Comparison of ENCODE assay signal across 8 cellular contexts in the genomic region with DNA sequence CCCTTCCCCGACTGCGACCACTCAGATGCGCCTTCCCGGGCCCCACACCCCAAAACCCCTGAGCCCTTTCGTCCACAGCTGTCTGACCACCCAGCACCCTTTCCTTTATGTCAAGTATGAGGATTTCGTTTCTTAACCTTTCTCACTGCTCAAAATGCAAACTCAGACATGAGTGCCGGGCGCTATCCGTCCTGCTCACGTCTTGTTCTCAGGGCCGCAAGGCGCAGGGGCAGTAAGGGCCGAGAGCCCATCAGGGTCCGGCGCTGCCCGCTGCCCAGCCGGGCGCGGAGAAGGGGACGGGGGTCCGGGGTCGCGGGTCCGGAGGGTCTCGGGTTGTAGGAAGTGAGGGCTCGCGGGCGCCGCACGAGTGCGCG.
DNase-seq lines count a peak whose midpoint lies in the region; ATAC-seq and TF ChIP-seq lines count a peak whose summit lies in the region.

No MANE protein-coding gene starts in this region.

- H3K4me1 Mint-ChIP-seq in stimulated activated naive CD8-positive, alpha-beta T cell treated with anti-CD3 and anti-CD28 coated beads, Interleukin-15, Interleukin-2, amounts not matched to agents 100 ng/mL and 50 ng/mL, for 24 hours (ENCODE audit: low read depth), result peaks cover 47% of the 10 kb centered on the region

- peak overlapping the region; percentile 77 for H3K27ac ChIP-seq in RWPE2 (ENCODE audit: poor library complexity, severe bottlenecking)

- TF ChIP-seq CTCF in RWPE2 (IDR thresholded peaks at IDR 0.05; ENCODE audit: poor library complexity, severe bottlenecking) (no peak), fibroblast of pulmonary artery (IDR thresholded peaks at IDR 0.05; ENCODE audit: low read length, missing control alignments) (no peak), retinal pigment epithelial cell (conservative IDR thresholded peaks at IDR 0.05; ENCODE audit: low read depth, low read length) (no peak), GM13976 (IDR thresholded peaks at IDR 0.05; ENCODE audit: borderline replicate concordance, control extremely low read depth, extremely low read depth, insufficient read depth, missing control alignments) (no peak)

- ATAC-seq in stimulated activated naive CD8-positive, alpha-beta T cell treated with anti-CD3 and anti-CD28 coated beads, Interleukin-15, Interleukin-2, amounts not matched to agents 100 U/mL and 50 U/mL, for 24 hours, result no peak
- ATAC-seq in RWPE2 (ENCODE audit: low read depth), result peak; percentile 32

- H3K4me3 ChIP-seq in RWPE2 (ENCODE audit: severe bottlenecking) (peak overlapping the region; percentile 94), fibroblast of pulmonary artery (replicated peaks; ENCODE audit: low read depth, low read length) (peak overlapping the region; percentile 99), retinal pigment epithelial cell (ENCODE audit: low read length) (peak overlapping the region; percentile 98)

- peaks cover 8% of the 10 kb centered on the region for H3K4me1 ChIP-seq in RWPE2 (ENCODE audit: insufficient read depth, poor library complexity, severe bottlenecking)

- peaks cover 45% of the 10 kb centered on the region for H3K36me3 ChIP-seq in RWPE2 (ENCODE audit: low read depth)

- H3K27me3 Mint-ChIP-seq in stimulated activated naive CD8-positive, alpha-beta T cell treated with anti-CD3 and anti-CD28 coated beads, Interleukin-15, Interleukin-2, amounts not matched to agents 100 ng/mL and 50 ng/mL, for 24 hours, result no peaks in the 10 kb centered on the region

- H3K9me3 ChIP-seq in RWPE2 (ENCODE audit: severe bottlenecking), result peaks cover 3% of the 10 kb centered on the region

- H3K27ac Mint-ChIP-seq in stimulated activated naive CD8-positive, alpha-beta T cell treated with anti-CD3 and anti-CD28 coated beads, Interleukin-15, Interleukin-2, amounts not matched to agents 100 ng/mL and 50 ng/mL, for 24 hours, result peak overlapping the region; percentile 97

- in situ Hi-C loops in GM13976 (cut with MboI; ENCODE audit: low sequenced_read_pairs, unreplicated experiment), result no loop called here

- H3K9me3 Mint-ChIP-seq in stimulated activated naive CD8-positive, alpha-beta T cell treated with anti-CD3 and anti-CD28 coated beads, Interleukin-15, Interleukin-2, amounts not matched to agents 100 ng/mL and 50 ng/mL, for 24 hours, result peaks cover 10% of the 10 kb centered on the region

- no peak for DNase-seq in stimulated activated naive CD8-positive, alpha-beta T cell treated with anti-CD3 and anti-CD28 coated beads, Interleukin-15, Interleukin-2, amounts not matched to agents 100 U/mL and 50 U/mL, for 24 hours
- DNase-seq in RWPE2 (ENCODE audit: low spot score) (no peak), fibroblast of pulmonary artery (ENCODE audit: low read depth) (peak; percentile 24), retinal pigment epithelial cell (ENCODE audit: low read depth) (no peak), GM13976 (ENCODE audit: low spot score) (no peak), inferior parietal cortex (ENCODE audit: extremely low spot score) (no peak), KG1 (lab: John Stamatoyannopoulos, UW) (no peak)

- H3K27me3 ChIP-seq in RWPE2 (ENCODE audit: insufficient read depth, poor library complexity, severe bottlenecking), result no peaks in the 10 kb centered on the region

- H3K4me3 Mint-ChIP-seq in stimulated activated naive CD8-positive, alpha-beta T cell treated with anti-CD3 and anti-CD28 coated beads, Interleukin-15, Interleukin-2, amounts not matched to agents 100 ng/mL and 50 ng/mL, for 24 hours, result peak overlapping the region; percentile 93

- H3K36me3 Mint-ChIP-seq in stimulated activated naive CD8-positive, alpha-beta T cell treated with anti-CD3 and anti-CD28 coated beads, Interleukin-15, Interleukin-2, amounts not matched to agents 100 ng/mL and 50 ng/mL, for 24 hours (ENCODE audit: low read depth), result peaks cover 60% of the 10 kb centered on the region
